Comparison of ENCODE assay signal across 8 cellular contexts in the genomic region with DNA sequence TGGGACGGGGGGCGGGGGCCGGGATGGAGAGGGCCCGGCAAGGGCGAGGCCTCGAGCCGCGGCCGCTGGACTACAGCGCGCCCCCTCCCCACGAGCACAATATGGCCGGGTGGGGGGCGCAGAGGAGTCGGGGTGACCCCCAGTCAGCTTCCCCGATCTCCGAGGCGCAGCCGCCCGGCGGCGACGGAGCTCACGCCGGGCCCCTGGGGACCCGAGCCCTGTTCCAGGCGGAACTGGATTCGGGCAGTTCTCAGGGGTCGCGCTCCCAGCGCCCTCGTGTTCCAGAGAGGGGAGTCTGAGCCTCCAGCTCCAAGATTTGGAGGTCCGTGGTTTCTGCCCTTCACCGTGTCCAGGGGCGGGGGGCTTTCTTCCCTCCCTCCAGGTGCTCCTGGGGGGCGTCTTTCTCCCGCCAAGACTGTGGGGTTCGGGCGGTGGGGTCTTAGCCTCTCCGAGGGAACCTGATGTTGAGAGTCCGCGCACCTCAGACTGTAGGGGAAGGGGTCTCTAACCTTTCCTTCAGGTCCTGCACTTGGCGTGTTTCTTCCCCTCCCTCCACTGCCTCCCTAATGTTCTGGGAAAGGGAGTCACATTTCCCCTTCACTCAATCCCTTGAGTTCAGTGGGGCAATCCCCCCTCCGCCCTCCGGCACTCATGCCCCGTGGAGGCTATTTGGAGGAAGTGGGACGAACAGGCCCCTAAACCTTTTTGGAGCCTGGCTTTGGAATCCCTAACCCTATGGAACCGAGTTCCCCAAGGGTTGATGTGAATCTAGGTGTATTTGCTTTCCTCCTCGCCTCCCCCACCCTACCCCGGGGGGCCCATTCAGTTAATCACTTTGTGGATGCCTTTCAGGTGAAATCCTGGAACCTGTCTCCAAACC. TPM values are rescaled to one million over a fixed set of nuclear protein-coding genes. Genes with fewer than 3 reads are reported as not detected.
DNase-seq lines count a peak whose midpoint lies in the region; ATAC-seq and TF ChIP-seq lines count a peak whose summit lies in the region.

No MANE protein-coding gene starts in this region.

- no peaks in the 10 kb centered on the region for H3K36me3 ChIP-seq in hepatocyte (replicated peaks; ENCODE audit: insufficient read depth, low read depth)

- H3K4me3 Mint-ChIP-seq in activated naive CD8-positive, alpha-beta T cell = peak overlapping the region; percentile 69

- peaks cover 46% of the 10 kb centered on the region for H3K4me1 Mint-ChIP-seq in activated naive CD8-positive, alpha-beta T cell (ENCODE audit: low read depth)

- peaks cover 28% of the 10 kb centered on the region for H3K4me1 ChIP-seq in hepatocyte (ENCODE audit: insufficient read depth)

- H3K9me2 ChIP-seq in hepatocyte (replicated peaks; ENCODE audit: insufficient read depth) = no peaks in the 10 kb centered on the region

- ATAC-seq in sciatic nerve (peak; percentile 71), HG03159 (IDR thresholded peaks at IDR 0.05; ENCODE audit: unreplicated experiment) (no peak), HG03457 (IDR thresholded peaks at IDR 0.05; ENCODE audit: unreplicated experiment) (no peak)

- peak overlapping the region; percentile 61 for H3K27ac Mint-ChIP-seq in activated naive CD8-positive, alpha-beta T cell

- TF ChIP-seq CTCF in hepatocyte (IDR thresholded peaks at IDR 0.05; ENCODE audit: poor library complexity) = no peak

- no peak for TF ChIP-seq RAD21 in Ishikawa (IDR thresholded peaks at IDR 0.05; ENCODE audit: low read depth)

- H3K27ac ChIP-seq in hepatocyte = peak overlapping the region; percentile 86

- WGBS in hepatocyte (ENCODE audit: low lambda C conversion rate, missing lambda C conversion rate) = 2% methylated on average over 33 of the region's 50 CpGs

- peaks cover 53% of the 10 kb centered on the region for H3K79me2 ChIP-seq in hepatocyte

- H3K4me3 ChIP-seq in hepatocyte = peak overlapping the region; percentile 86

- no peaks in the 10 kb centered on the region for H3K27me3 ChIP-seq in hepatocyte

- in situ Hi-C loops in G401 (cut with HindIII; ENCODE audit: low sequenced_read_pairs) = no loop called here

- peak; percentile 43 for DNase-seq in G401 (ENCODE audit: low spot score)
- DNase-seq in hepatocyte (ENCODE audit: low spot score) = no peak
- peak; percentile 74 for DNase-seq in sciatic nerve (ENCODE audit: low spot score)
- no peak for DNase-seq in NCI-H446 (lab: John Stamatoyannopoulos, UW)

- TF ChIP-seq EP300 in Ishikawa (IDR thresholded peaks at IDR 0.05; ENCODE audit: borderline replicate concordance) = no peak

- H3K36me3 Mint-ChIP-seq in activated naive CD8-positive, alpha-beta T cell = no peaks in the 10 kb centered on the region

- intact Hi-C loops in sciatic nerve (cut with DNase I) = no loop called here

- peak overlapping the region; percentile 75 for H2AFZ ChIP-seq in hepatocyte

- no peaks in the 10 kb centered on the region for H4K20me1 ChIP-seq in hepatocyte (ENCODE audit: insufficient read depth, poor library complexity, severe bottlenecking)

- no peaks in the 10 kb centered on the region for H3K9me3 Mint-ChIP-seq in activated naive CD8-positive, alpha-beta T cell (ENCODE audit: low read depth)

- no peaks in the 10 kb centered on the region for H3K27me3 Mint-ChIP-seq in activated naive CD8-positive, alpha-beta T cell

- H3K4me2 ChIP-seq in hepatocyte = peak overlapping the region; percentile 79

- H3K9me3 ChIP-seq in hepatocyte (ENCODE audit: low read depth) = no peaks in the 10 kb centered on the region

TF ChIP-seq in Ishikawa, 13 proteins besides CTCF, POLR2A, EP300 and RAD21:
- TF ChIP-seq, protein P1, sequence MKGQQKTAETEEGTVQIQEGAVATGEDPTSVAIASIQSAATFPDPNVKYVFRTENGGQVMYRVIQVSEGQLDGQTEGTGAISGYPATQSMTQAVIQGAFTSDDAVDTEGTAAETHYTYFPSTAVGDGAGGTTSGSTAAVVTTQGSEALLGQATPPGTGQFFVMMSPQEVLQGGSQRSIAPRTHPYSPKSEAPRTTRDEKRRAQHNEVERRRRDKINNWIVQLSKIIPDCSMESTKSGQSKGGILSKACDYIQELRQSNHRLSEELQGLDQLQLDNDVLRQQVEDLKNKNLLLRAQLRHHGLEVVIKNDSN (IDR thresholded peaks at IDR 0.05) = no peak
- TF ChIP-seq ZBTB7A (IDR thresholded peaks at IDR 0.05; ENCODE audit: low read depth) = peak; percentile 94; the same call in 1 of the 2 replicates
- TF ChIP-seq, protein P2, sequence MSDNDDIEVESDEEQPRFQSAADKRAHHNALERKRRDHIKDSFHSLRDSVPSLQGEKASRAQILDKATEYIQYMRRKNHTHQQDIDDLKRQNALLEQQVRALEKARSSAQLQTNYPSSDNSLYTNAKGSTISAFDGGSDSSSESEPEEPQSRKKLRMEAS (IDR thresholded peaks at IDR 0.05) = peak; percentile 20; the same call in 1 of the 2 replicates

RNA-seq across cellular contexts. Expression of a gene that starts 0.6 kb away (rescaled TPM):
- 1.6 and 3.0 TPM in 2 replicates for total RNA-seq in G401 (2014; rRNA removed; shearing (Covaris generic))
- total RNA-seq in hepatocyte (16.3 and 22.4 TPM in 2 replicates), sciatic nerve (23.9 TPM)
- 4.8 and 5.7 TPM in 2 replicates for polyA plus RNA-seq in hepatocyte

RNA-seq across cellular contexts. Expression of a gene that starts 44.8 kb away (rescaled TPM):
- total RNA-seq in G401 (2014; rRNA removed; shearing (Covaris generic)) = 1.8 and 2.9 TPM in 2 replicates
- 4.6 and 11.6 TPM in 2 replicates for total RNA-seq in hepatocyte
- polyA plus RNA-seq in hepatocyte = 1.4 and 2.4 TPM in 2 replicates
- total RNA-seq in sciatic nerve = 57.6 TPM

RNA-seq across cellular contexts. Expression of a gene that starts 54.7 kb away (rescaled TPM):
- total RNA-seq in G401 (2014; rRNA removed; shearing (Covaris generic)) = 33.3 and 78.2 TPM in 2 replicates
- total RNA-seq in hepatocyte = 4.0 and 8.0 TPM in 2 replicates
- 9.9 and 17.0 TPM in 2 replicates for polyA plus RNA-seq in hepatocyte
- total RNA-seq in sciatic nerve = 124 TPM

Comparison
In these comparisons a context has a peak if more than half of its experiments do, and no peak if none do; other contexts are left out.
1. DNase-seq: peak in G401 (single experiment) and sciatic nerve (single experiment); none in hepatocyte (single experiment) and NCI-H446 (0 of 2).